In genomic region chr11:75265851-75266531, GRCh38 we compare ENCODE assay signal across 15 cellular contexts. TPM values are rescaled to one million over a fixed set of nuclear protein-coding genes. Genes with fewer than 3 reads are reported as not detected.
DNase-seq lines count a peak whose midpoint lies in the region; ATAC-seq and TF ChIP-seq lines count a peak whose summit lies in the region.
"Had no signal": no experiment of that assay in that cellular context is flagged by ENCODE, and none has a peak within 500 bp of the region (broad histone marks: within the 10 kb centered on the region; RNA-seq: fewer than 3 reads in every experiment).

No MANE protein-coding gene starts in this region.

- DNase-seq in activated naive CD4-positive, alpha-beta T cell treated with anti-CD3 and anti-CD28 coated beads, Interleukin-2, amount 50 U/mL, for 16 hours = peak; percentile 7
- DNase-seq in activated naive CD4-positive, alpha-beta T cell treated with Interleukin-2 at 50 U/mL for 16 hours = no peak
- DNase-seq in RWPE2 (ENCODE audit: low spot score) = peak; percentile 38
- peak; percentile 71 for DNase-seq in cardiac septum (ENCODE audit: low spot score)
- DNase-seq in NCI-H2029 (lab: John Stamatoyannopoulos, UW) = no peak
- DNase-seq in HuH-7.5 (ENCODE audit: low spot score) = no peak
- DNase-seq: activated CD8-positive, alpha-beta memory T cell treated with anti-CD3 and anti-CD28 coated beads for 24 hours; Kasumi-1; NCI-H2081 treated with DMSO at 0.1 percent for 48 hours; stimulated activated CD4-positive, alpha-beta T cell treated with anti-CD3 and anti-CD28 coated beads, Interleukin-15, amount 100 ng/mL, for 24 hours; T-helper 9 cell had no signal

- no peak overlapping the region for H3K4me3 ChIP-seq in RWPE2 (ENCODE audit: severe bottlenecking)
- H3K4me3 ChIP-seq: uterus had no signal

- ATAC-seq in RWPE2 (ENCODE audit: low read depth) (no peak), HG03196 (IDR thresholded peaks at IDR 0.05; ENCODE audit: unreplicated experiment) (no peak)
- ATAC-seq in stimulated activated memory B cell treated with anti-CD40 and anti-IgM and Interleukin-4, amounts not matched to agents 10 μg/mL and 1 μg/mL and 100 μg/mL, for 72 hours = no peak
- ATAC-seq: left colon had no signal

- no peaks in the 10 kb centered on the region for H3K27me3 ChIP-seq in RWPE2 (ENCODE audit: insufficient read depth, poor library complexity, severe bottlenecking)
- H3K27me3 ChIP-seq: uterus had no signal

- peak overlapping the region; percentile 11 for H3K27ac Mint-ChIP-seq in stimulated activated memory B cell treated with anti-CD40 and anti-IgM and Interleukin-4, amounts not matched to agents 10 μg/mL and 1 μg/mL and 100 μg/mL, for 72 hours

- intact Hi-C loops in cardiac septum (cut with DNase I) = no loop called here

- TF ChIP-seq CTCF in RWPE2 (IDR thresholded peaks at IDR 0.05; ENCODE audit: poor library complexity, severe bottlenecking) = no peak

- no peak overlapping the region for H3K4me3 Mint-ChIP-seq in stimulated activated memory B cell treated with anti-CD40 and anti-IgM and Interleukin-4, amounts not matched to agents 10 μg/mL and 1 μg/mL and 100 μg/mL, for 72 hours

- no peaks in the 10 kb centered on the region for H3K9me3 ChIP-seq in RWPE2 (ENCODE audit: severe bottlenecking)
- H3K9me3 ChIP-seq: uterus had no signal

- H3K36me3 Mint-ChIP-seq in stimulated activated memory B cell treated with anti-CD40 and anti-IgM and Interleukin-4, amounts not matched to agents 10 μg/mL and 1 μg/mL and 100 μg/mL, for 72 hours = no peaks in the 10 kb centered on the region

- no peaks in the 10 kb centered on the region for H3K9me3 Mint-ChIP-seq in stimulated activated memory B cell treated with anti-CD40 and anti-IgM and Interleukin-4, amounts not matched to agents 10 μg/mL and 1 μg/mL and 100 μg/mL, for 72 hours

- H3K4me1 Mint-ChIP-seq in stimulated activated memory B cell treated with anti-CD40 and anti-IgM and Interleukin-4, amounts not matched to agents 10 μg/mL and 1 μg/mL and 100 μg/mL, for 72 hours = peaks cover 46% of the 10 kb centered on the region

- no peaks in the 10 kb centered on the region for H3K36me3 ChIP-seq in RWPE2 (ENCODE audit: low read depth)
- H3K36me3 ChIP-seq: uterus had no signal

- H3K4me1 ChIP-seq in RWPE2 (ENCODE audit: insufficient read depth, poor library complexity, severe bottlenecking) = no peaks in the 10 kb centered on the region
- H3K4me1 ChIP-seq: uterus had no signal

- no peak overlapping the region for H3K27ac ChIP-seq in RWPE2 (ENCODE audit: poor library complexity, severe bottlenecking)
- H3K27ac ChIP-seq: uterus had no signal

- H3K27me3 Mint-ChIP-seq in stimulated activated memory B cell treated with anti-CD40 and anti-IgM and Interleukin-4, amounts not matched to agents 10 μg/mL and 1 μg/mL and 100 μg/mL, for 72 hours = no peaks in the 10 kb centered on the region

RNA-seq across cellular contexts. Expression of gene TPBGL, which starts 25.4 kb away (rescaled TPM):
- total RNA-seq in cardiac septum = 0.08 TPM

Comparison
In these comparisons a context has a peak if more than half of its experiments do, and no peak if none do; other contexts are left out.
1. DNase-seq: peak in activated naive CD4-positive, alpha-beta T cell treated with anti-CD3 and anti-CD28 coated beads, Interleukin-2, amount 50 U/mL, for 16 hours (single experiment), RWPE2 (single experiment) and cardiac septum (single experiment); none in activated naive CD4-positive, alpha-beta T cell treated with Interleukin-2 at 50 U/mL for 16 hours (single experiment), NCI-H2029 (single experiment) and HuH-7.5 (single experiment).